In genomic region chr1:116503535-116504307, GRCh38 we compare ENCODE assay signal across 1 cellular context.
TF ChIP-seq lines count a peak whose summit lies in the region.

No MANE protein-coding gene starts in this region.

TF ChIP-seq in K562, 482 proteins besides CTCF, POLR2A, EP300 and RAD21 (continued from another document and continues in another):
- 0 out of 2 replicates have a peak, but pooled peaks have one; percentile 17 for TF ChIP-seq CREB3 (tag; conservative IDR thresholded peaks at IDR 0.05; ENCODE audit: low read depth)
- peak in 1 of 2 experiments; percentile 75; a peak in 2 of 4 replicates for TF ChIP-seq ZMIZ1 (IDR thresholded peaks at IDR 0.05; ENCODE audit: low read depth in 2 of 2, low read length in 2 of 2)
- TF ChIP-seq KDM4B (IDR thresholded peaks at IDR 0.05; ENCODE audit: borderline replicate concordance in 2 of 2, low read depth in 1 of 2) = 0 out of 4 replicates have a peak, but pooled peaks of 1 of the 2 experiments have one; percentile 58
- 0 out of 2 replicates have a peak, but pooled peaks have one; percentile 54 for TF ChIP-seq TCF7 (IDR thresholded peaks at IDR 0.05; ENCODE audit: borderline replicate concordance)
- 0 out of 2 replicates have a peak, but pooled peaks have one; percentile 50 for TF ChIP-seq ID3 (CRISPR knock-in tag; IDR thresholded peaks at IDR 0.05)
- peak; percentile 19; the same call in 1 of the 2 replicates for TF ChIP-seq ID3 (tag; IDR thresholded peaks at IDR 0.05)
- TF ChIP-seq TCFL5 (CRISPR knock-in tag; conservative IDR thresholded peaks at IDR 0.05) = no peak
- TF ChIP-seq CCNT2 (IDR thresholded peaks at IDR 0.05; ENCODE audit: borderline replicate concordance, extremely low read depth, insufficient read length, low read depth, low read length) = peak; percentile 86
- TF ChIP-seq L3MBTL2 (IDR thresholded peaks at IDR 0.05) = no peak
- no peak for TF ChIP-seq ZC3H8 (IDR thresholded peaks at IDR 0.05)
- TF ChIP-seq ZBTB12 (CRISPR knock-in tag; IDR thresholded peaks at IDR 0.05) = no peak
- peak; percentile 63; the same call in 1 of the 2 replicates for TF ChIP-seq POLR2AphosphoS5 (IDR thresholded peaks at IDR 0.05; ENCODE audit: control insufficient read depth, insufficient read depth, low read depth, low read length)
- TF ChIP-seq CBX1 (IDR thresholded peaks at IDR 0.05; ENCODE audit: low read depth) = 0 out of 2 replicates have a peak, but pooled peaks have one; percentile 52
- TF ChIP-seq ZNF589 (CRISPR knock-in tag; IDR thresholded peaks at IDR 0.05; ENCODE audit: low read depth) = no peak
- TF ChIP-seq MAFG (tag; conservative IDR thresholded peaks at IDR 0.05) = no peak
- peak; percentile 72 to 75 for TF ChIP-seq TBL1XR1 (IDR thresholded peaks at IDR 0.05; ENCODE audit: low read length in 2 of 2)
- 0 out of 2 replicates have a peak, but pooled peaks have one; percentile 49 for TF ChIP-seq NR2F6 (CRISPR knock-in tag; IDR thresholded peaks at IDR 0.05)
- peak; percentile 97 for TF ChIP-seq ARID1B (IDR thresholded peaks at IDR 0.05)
- no peak for TF ChIP-seq FOXA3 (CRISPR knock-in tag; conservative IDR thresholded peaks at IDR 0.05 in 1 of 2, IDR thresholded peaks at IDR 0.05 in 1 of 2)
- TF ChIP-seq C11orf30 (IDR thresholded peaks at IDR 0.05; ENCODE audit: low read depth) = no peak
- 0 out of 2 replicates have a peak, but pooled peaks have one; percentile 4 for TF ChIP-seq HCFC1 (IDR thresholded peaks at IDR 0.05; ENCODE audit: low read depth, low read length)
- no peak for TF ChIP-seq RBM15 (IDR thresholded peaks at IDR 0.05; ENCODE audit: insufficient read depth, low read length)
- no peak for TF ChIP-seq ATF1 (CRISPR knock-in tag; IDR thresholded peaks at IDR 0.05)
- no peak for TF ChIP-seq ATF1 (tag; IDR thresholded peaks at IDR 0.05)
- TF ChIP-seq BCLAF1 (IDR thresholded peaks at IDR 0.05; ENCODE audit: borderline replicate concordance in 1 of 2, control insufficient read depth in 1 of 2, low read depth in 2 of 2, low read length in 1 of 2) = no peak
- no peak for TF ChIP-seq RUNX1 (IDR thresholded peaks at IDR 0.05; ENCODE audit: low read depth)
- no peak for TF ChIP-seq ATF3 (IDR thresholded peaks at IDR 0.05)
- TF ChIP-seq ATF3 (CRISPR knock-in tag; conservative IDR thresholded peaks at IDR 0.05) = no peak
- TF ChIP-seq RCOR1 (IDR thresholded peaks at IDR 0.05; ENCODE audit: borderline replicate concordance in 1 of 2, low read depth in 2 of 2, low read length in 2 of 2) = peak; percentile 82 to 83; a peak in 2 of 4 replicates
- TF ChIP-seq ZNF146 (CRISPR knock-in tag; IDR thresholded peaks at IDR 0.05; ENCODE audit: unreplicated experiment) = no peak
- peak; percentile 57 for TF ChIP-seq JUND (IDR thresholded peaks at IDR 0.05; ENCODE audit: borderline replicate concordance, low read depth, low read length)
- TF ChIP-seq JUND (tag; IDR thresholded peaks at IDR 0.05; ENCODE audit: borderline replicate concordance, low read depth, low read length) = no peak; the same call in 2 of the 3 replicates
- TF ChIP-seq RREB1 (CRISPR knock-in tag; IDR thresholded peaks at IDR 0.05) = peak; percentile 55; the same call in 1 of the 2 replicates
- TF ChIP-seq ZNF311 (CRISPR knock-in tag; IDR thresholded peaks at IDR 0.05) = no peak
- TF ChIP-seq STAT5A (IDR thresholded peaks at IDR 0.05; ENCODE audit: borderline replicate concordance, low read length) = peak; percentile 80
- no peak for TF ChIP-seq SREBF1 (IDR thresholded peaks at IDR 0.05; ENCODE audit: borderline replicate concordance, low read depth, low read length)
- TF ChIP-seq TAF9B (IDR thresholded peaks at IDR 0.05; ENCODE audit: partially characterized antibody) = no peak
- no peak for TF ChIP-seq DLX4 (CRISPR knock-in tag; IDR thresholded peaks at IDR 0.05)
- peak; percentile 28; the same call in 1 of the 2 replicates for TF ChIP-seq KLF16 (IDR thresholded peaks at IDR 0.05)
- TF ChIP-seq CLOCK (CRISPR knock-in tag; IDR thresholded peaks at IDR 0.05; ENCODE audit: borderline replicate concordance) = no peak
- TF ChIP-seq MAFF (IDR thresholded peaks at IDR 0.05; ENCODE audit: low read length) = no peak
